Comparison of ENCODE assay signal across 8 cellular contexts in the genomic region with DNA sequence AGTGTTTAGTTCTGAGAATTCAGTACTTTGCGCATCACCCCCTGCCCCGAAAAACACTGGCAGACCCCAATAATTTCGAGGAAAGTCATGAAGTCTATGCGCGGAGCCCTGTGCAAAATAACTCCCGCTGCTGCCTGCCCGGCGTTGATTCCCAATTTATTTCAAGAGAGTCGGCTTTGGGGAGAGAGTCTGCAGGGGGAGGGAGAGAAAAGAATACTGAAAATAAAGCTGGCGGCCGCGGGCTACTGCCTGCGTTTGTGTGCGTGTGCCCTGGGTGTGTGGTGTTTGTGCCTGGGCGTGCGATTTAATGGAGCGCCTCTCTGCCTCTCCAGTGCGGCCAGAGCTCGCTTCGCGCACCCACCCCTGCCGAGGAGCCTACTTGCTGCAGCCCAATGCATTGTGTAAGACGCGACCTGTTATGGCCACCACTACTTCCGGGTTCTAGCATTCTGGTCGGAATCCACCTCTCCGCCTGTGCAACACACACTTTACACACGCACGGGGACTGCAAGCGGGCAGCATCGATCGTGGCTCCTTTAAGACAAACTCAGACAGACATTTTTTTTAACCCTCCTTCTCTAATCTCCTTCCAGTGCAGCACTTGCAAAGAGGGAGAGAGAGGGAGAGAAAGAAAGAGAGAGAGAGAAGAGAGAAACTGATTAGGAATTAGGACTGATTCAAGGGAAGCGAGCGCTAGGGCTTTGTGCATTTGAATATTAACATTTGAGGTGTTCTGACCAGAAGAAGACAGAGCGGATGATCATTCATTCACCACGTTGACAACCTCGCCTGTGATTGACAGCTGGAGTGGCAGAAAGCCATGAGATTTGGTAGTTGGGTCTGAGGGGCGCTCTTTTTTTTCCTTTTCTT. TPM values are rescaled to one million over a fixed set of nuclear protein-coding genes. Genes with fewer than 3 reads are reported as not detected.
DNase-seq lines count a peak whose midpoint lies in the region; ATAC-seq, FAIRE-seq and TF ChIP-seq lines count a peak whose summit lies in the region.

TSS of gene MEIS1 (plus strand) at position 447 of the 870 bp plus-strand sequence. CDS start 732 bp downstream, outside the sequence.

- H3K79me2 ChIP-seq in K562 (ENCODE audit: control insufficient read depth, insufficient read depth, low read length) (peaks cover 16% of the 10 kb centered on the region; the same call in 2 of the 3 replicates), parathyroid adenoma (peaks cover 10% of the 10 kb centered on the region)

- H3K4me3 ChIP-seq in HUES64 (ENCODE audit: low read length) (peak within 1 kb of the TSS; percentile 64), K562 (peak within 1 kb of the TSS; percentile 50), right cardiac atrium (ENCODE audit: low read length) (peak within 1 kb of the TSS; percentile 86), parathyroid adenoma (ENCODE audit: low read depth, low read length) (peak within 1 kb of the TSS; percentile 92)

- FAIRE-seq in K562 (lab: Jason Lieb, UNC), result peak; percentile 92

- H4K20me1 ChIP-seq in K562 (replicated peaks; ENCODE audit: control insufficient read depth, insufficient read depth, low read length), result no peaks in the 10 kb centered on the region

- WGBS in HUES64, result under 1% methylated on average over 37 of the region's 38 CpGs
- WGBS in K562 (ENCODE audit: insufficient coverage, low coverage, missing lambda C conversion rate), result 0% methylated on average over 38 of the region's 38 CpGs
- under 1% methylated on average over 38 of the region's 38 CpGs for WGBS in right cardiac atrium

- no peaks in the 10 kb centered on the region for H3K9me1 ChIP-seq in K562 (ENCODE audit: control insufficient read depth, insufficient read depth, low read length)

- H3K27me3 ChIP-seq in HUES64 (ENCODE audit: insufficient read depth, low read length) (peaks cover 99% of the 10 kb centered on the region), K562 (ENCODE audit: control insufficient read depth in 2 of 2, insufficient read depth in 2 of 2, low read length in 2 of 2) (no peaks in the 10 kb centered on the region), right cardiac atrium (ENCODE audit: control insufficient read depth, insufficient read depth) (no peaks in the 10 kb centered on the region), parathyroid adenoma (ENCODE audit: control insufficient read depth, insufficient read depth, low read length) (no peaks in the 10 kb centered on the region)

- TF ChIP-seq RAD21 in K562 (CRISPR knock-in tag; conservative IDR thresholded peaks at IDR 0.05 in 1 of 2, IDR thresholded peaks at IDR 0.05 in 1 of 2), result no peak

- ATAC-seq in GM21367 (IDR thresholded peaks at IDR 0.05; ENCODE audit: unreplicated experiment) (peak; percentile 68), K562 (peak; percentile 90), right cardiac atrium (peak; percentile 94 to 95), HG03571 (IDR thresholded peaks at IDR 0.05; ENCODE audit: unreplicated experiment) (no peak)

- BruUV-seq in K562 (replicated peaks; lab: Mats Ljungman, UMichigan), result TSS peak; percentile 74

- H3K27ac ChIP-seq in HUES64 (ENCODE audit: low read depth, low read length) (no peak within 1 kb of the TSS), K562 (ENCODE audit: extremely low read depth, low read depth, low read length) (peak within 1 kb of the TSS; percentile 47), right cardiac atrium (ENCODE audit: low read length) (peak within 1 kb of the TSS; percentile 88), parathyroid adenoma (peak within 1 kb of the TSS; percentile 81)

- H3K4me2 ChIP-seq in K562 (ENCODE audit: insufficient read depth, low read length), result peak within 1 kb of the TSS; percentile 82
- H3K4me2 ChIP-seq in parathyroid adenoma (ENCODE audit: low read length), result peak within 1 kb of the TSS; percentile 80

- H3K36me3 ChIP-seq in HUES64 (ENCODE audit: insufficient read depth, low read length), result no peaks in the 10 kb centered on the region
- H3K36me3 ChIP-seq in K562 (ENCODE audit: control insufficient read depth, insufficient read depth, low read length), result peaks cover 12% of the 10 kb centered on the region; the same call in 2 of the 3 replicates
- no peaks in the 10 kb centered on the region for H3K36me3 ChIP-seq in parathyroid adenoma (ENCODE audit: control insufficient read depth, insufficient read depth, low read length)

- H2AFZ ChIP-seq in K562 (ENCODE audit: low read depth, low read length) (peak within 1 kb of the TSS; percentile 96), parathyroid adenoma (peak within 1 kb of the TSS; percentile 96)

- DNase-seq in DMS 273 treated with DMSO at 0.1 percent for 48 hours (lab: John Stamatoyannopoulos, UW) (peak; percentile 92), NOMO-1 (lab: John Stamatoyannopoulos, UW; ENCODE audit: unreplicated experiment in 2 of 2) (peak; percentile 93 to 95), K562 (ENCODE audit: extremely low read depth in 1 of 4, low spot score in 3 of 4) (peak; percentile 74 to 91 (median 82)), right cardiac atrium (peak; percentile 92 to 96 (median 94))

- TF ChIP-seq POLR2A in K562 (conservative IDR thresholded peaks at IDR 0.05), result peak; percentile 82

- TF ChIP-seq EP300 in K562 (IDR thresholded peaks at IDR 0.05; ENCODE audit: low read length), result no peak

- H3K9me3 ChIP-seq in HUES64 (ENCODE audit: insufficient read depth, low read depth, low read length) (no peaks in the 10 kb centered on the region), K562 (replicated peaks; ENCODE audit: control insufficient read depth, insufficient read depth, low read depth, low read length) (no peaks in the 10 kb centered on the region), right cardiac atrium (ENCODE audit: control insufficient read depth, low read length) (no peaks in the 10 kb centered on the region), parathyroid adenoma (ENCODE audit: control insufficient read depth, low read length) (no peaks in the 10 kb centered on the region)

- intact Hi-C loops in K562 (cut with micrococcal nuclease), result loop anchor here (2.0 to 10.0 kb wide), 4 partner anchors 47 to 1402 kb away; no protein-coding TSS in a partner anchor
- intact Hi-C loops in right cardiac atrium (cut with DNase I), result loop anchor here (5.0 to 10.0 kb wide), 5 partner anchors 60 to 1410 kb away; partner anchors contain the start of gene ETAA1 (in 1 of the 4)

- H3K9ac ChIP-seq in HUES64 (ENCODE audit: low read depth, low read length) (peak within 1 kb of the TSS; percentile 59), K562 (ENCODE audit: insufficient read depth in 1 of 2, low read depth in 2 of 2, low read length in 2 of 2) (peak within 1 kb of the TSS; percentile 70 to 91), parathyroid adenoma (peak within 1 kb of the TSS; percentile 13)

- TF ChIP-seq CTCF in K562 (IDR thresholded peaks at IDR 0.05 in 2 of 3, conservative IDR thresholded peaks at IDR 0.05 in 1 of 3; ENCODE audit: insufficient read depth in 2 of 3, low read depth in 1 of 3, low read length in 3 of 3) (no peak), parathyroid adenoma (IDR thresholded peaks at IDR 0.05) (no peak)

- POLR2A ChIA-PET in K562 (lab: Yijun Ruan, JAX), result interaction anchor here (0.6 to 1.0 kb wide), 4 partner anchors 46 to 1377 kb away, joined by 3 read pairs; no protein-coding TSS in a partner anchor

- CTCF ChIA-PET in K562 (lab: Yijun Ruan, JAX; ENCODE audit: low intra/inter-chr PET ratio), result interaction anchor here (0.9 kb wide), 1 partner anchor 140 kb away, joined by 3 read pairs; no protein-coding TSS in a partner anchor

- H3K4me1 ChIP-seq in HUES64 (ENCODE audit: insufficient read depth, low read length) (peaks cover 51% of the 10 kb centered on the region), K562 (replicated peaks in 1 of 2; ENCODE audit: control insufficient read depth in 2 of 2, insufficient read depth in 2 of 2, low read length in 2 of 2) (peaks cover 0 to 28% of the 10 kb centered on the region in 2 experiments; a peak in 3 of 5 replicates), right cardiac atrium (ENCODE audit: control insufficient read depth, insufficient read depth, low read length) (no peaks in the 10 kb centered on the region), parathyroid adenoma (peaks cover 3% of the 10 kb centered on the region)

- in situ Hi-C loops in K562 (cut with MboI), result no loop called here

TF ChIP-seq in K562, 482 proteins besides CTCF, POLR2A, EP300 and RAD21 (continues in another document):
- TF ChIP-seq SRF (CRISPR knock-in tag; IDR thresholded peaks at IDR 0.05) (peak in 1 of 2 experiments; percentile 90; a peak in 2 of 4 replicates), PHF8 (IDR thresholded peaks at IDR 0.05; ENCODE audit: borderline replicate concordance, low read length) (peak; percentile 50; the same call in 1 of the 2 replicates), ZBTB12 (CRISPR knock-in tag; IDR thresholded peaks at IDR 0.05) (0 out of 2 replicates have a peak, but pooled peaks have one; percentile 13)

RNA-seq across cellular contexts. Expression of gene MEIS1, which starts in this region (rescaled TPM):
- 10.8 TPM for polyA plus RNA-seq in HUES64 (2013, experiment 1 of 2)
- polyA plus RNA-seq in HUES64 (2013, experiment 2 of 2), result 26.2 TPM
- 13.6 and 52.6 TPM in 2 replicates for total RNA-seq in K562 (2011; cell fraction: chromatin; rRNA removed; ENCODE audit: low replicate concordance)
- 11.7 and 15.3 TPM in 2 replicates for total RNA-seq in K562 (2011; cell fraction: nucleolus; rRNA removed)
- 23.2 and 31.9 TPM in 2 replicates for total RNA-seq in K562 (2011; cell fraction: nucleoplasm; rRNA removed)
- 5.6 and 7.1 TPM in 2 replicates for total RNA-seq in K562 (2014; rRNA removed)
- total RNA-seq in K562 (2014; rRNA removed; fragmentation: Illumina TruSeq; extraction: Trizol), result 5.9 and 8.0 TPM in 2 replicates
- 7.1 and 7.5 TPM in 2 replicates for total RNA-seq in K562 (2015; rRNA removed; fragmentation: Illumina TruSeq; extraction: Trizol)
- 8.7 and 9.0 TPM in 2 replicates for total RNA-seq in K562 (2021)
- polyA plus RNA-seq in K562 (2011; rRNA removed), result 4.7 and 6.7 TPM in 2 replicates
- polyA plus RNA-seq in K562 (2011; cell fraction: cytosol; rRNA removed), result 3.0 and 4.7 TPM in 2 replicates
- 13.1 and 17.8 TPM in 2 replicates for polyA plus RNA-seq in K562 (2011; cell fraction: nucleus; rRNA removed)
- polyA plus RNA-seq in K562 (2012), result 4.0 and 4.8 TPM in 2 replicates
- polyA plus RNA-seq in K562 (2014; fragmentation: Illumina TruSeq; extraction: Trizol), result 3.5 and 3.9 TPM in 2 replicates
- 1 to 10 TPM; 2.3 to 6.7 TPM for polyA plus RNA-seq in K562 (2014; fragmentation: Nextera tagmentation; extraction: Ambion mirVana)
- 4.7 and 8.1 TPM in 2 replicates for polyA plus RNA-seq in K562 (2014; rRNA removed)
- 18.2 and 28.5 TPM in 2 replicates for polyA minus RNA-seq in K562 (2011; rRNA and poly(A)+ RNA removed)
- polyA minus RNA-seq in K562 (2011; cell fraction: cytosol; rRNA and poly(A)+ RNA removed), result 4.7 and 5.2 TPM in 2 replicates
- 19.8 and 25.3 TPM in 2 replicates for polyA minus RNA-seq in K562 (2011; cell fraction: nucleus; rRNA and poly(A)+ RNA removed)
- total RNA-seq in right cardiac atrium, result 10 to 100 TPM; 20.4 to 41.2 (median 33.6) TPM
- 16.9 TPM for polyA plus RNA-seq in right cardiac atrium

Comparison
In these comparisons a context has a peak if more than half of its experiments do, and no peak if none do; other contexts are left out.
1. H3K9ac ChIP-seq: peak in every context shown above with its lines; median percentile 80 in K562; 59 in HUES64; 13 in parathyroid adenoma.